14 cellular contexts compared by ENCODE assay signal in the genomic region with DNA sequence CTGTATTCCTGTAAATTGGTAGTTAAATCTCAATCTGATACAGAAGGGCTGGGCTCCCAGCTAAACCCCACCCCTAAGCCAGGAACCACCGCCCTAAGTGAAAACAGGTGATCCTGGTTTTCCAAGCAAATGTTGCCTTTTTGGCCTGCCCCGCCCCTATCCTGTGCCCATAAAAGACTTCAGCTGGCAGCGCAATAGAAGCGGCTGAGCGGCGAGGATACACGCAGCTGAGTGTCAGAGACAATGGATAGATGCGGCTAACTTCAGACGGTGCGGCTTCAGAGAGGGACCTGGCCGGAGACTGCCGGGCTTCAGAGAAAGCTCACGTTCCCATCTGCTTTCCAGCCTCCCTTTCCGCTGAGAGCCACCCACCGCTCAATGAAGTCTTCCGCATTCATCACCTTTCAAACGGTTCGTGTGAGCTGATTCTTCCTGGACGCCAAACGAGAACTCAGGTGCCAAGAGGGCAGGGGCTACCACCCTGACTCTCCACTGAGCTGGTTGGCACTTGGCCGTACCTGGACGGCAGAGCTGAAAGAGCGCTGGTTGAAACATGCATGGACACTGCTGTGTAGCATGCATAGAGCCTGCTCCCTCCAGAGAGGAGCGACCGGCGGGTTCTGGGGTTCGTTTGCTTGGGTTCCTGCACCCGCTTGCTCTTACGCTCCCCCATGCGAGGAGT. TPM values are rescaled to one million over a fixed set of nuclear protein-coding genes. Genes with fewer than 3 reads are reported as not detected.
DNase-seq lines count a peak whose midpoint lies in the region; ATAC-seq, FAIRE-seq and TF ChIP-seq lines count a peak whose summit lies in the region.
"Had no signal": no experiment of that assay in that cellular context is flagged by ENCODE, and none has a peak within 500 bp of the region (broad histone marks: within the 10 kb centered on the region; RNA-seq: fewer than 3 reads in every experiment).

No MANE protein-coding gene starts in this region.

- in situ Hi-C loops in GM23248 (cut with MboI) (loop anchor here (25.0 kb wide), 1 partner anchor 703 kb away; no protein-coding TSS in a partner anchor), Panc1 (cut with HindIII; ENCODE audit: low pct_unique_long_range_greater_than_20kb, low sequenced_read_pairs) (no loop called here)

- H3K4me2 ChIP-seq in GM23248 (ENCODE audit: unreplicated experiment) = peak overlapping the region; percentile 74

- POLR2A ChIA-PET in Panc1 (lab: Charles Lee) = no interaction called here

- H3K79me2 ChIP-seq in GM23248 (ENCODE audit: insufficient read depth) = no peaks in the 10 kb centered on the region

- H3K27ac ChIP-seq in GM23248 (no peak overlapping the region), Panc1 (ENCODE audit: low read length) (no peak overlapping the region)
- H3K27ac ChIP-seq: SK-N-MC had no signal

- no peak overlapping the region for H3K9ac ChIP-seq in GM23248

- no peaks in the 10 kb centered on the region for H3K9me2 ChIP-seq in GM23248 (ENCODE audit: insufficient read depth)

- H3K4me3 ChIP-seq in GM23248 = peak overlapping the region; percentile 56
- H3K4me3 ChIP-seq in Panc1 (ENCODE audit: low read depth in 2 of 2, low read length in 2 of 2) = peak overlapping the region in 1 of 2 experiments; percentile 46; a peak in 2 of 4 replicates
- H3K4me3 ChIP-seq: SK-N-MC had no signal

- TF ChIP-seq CTCF in Panc1 (IDR thresholded peaks at IDR 0.05) (no peak), progenitor cell of endocrine pancreas (IDR thresholded peaks at IDR 0.05; ENCODE audit: unreplicated experiment) (no peak)

- 20 to 21% methylated on average over 30 of the region's 30 CpGs for WGBS in GM23248 (ENCODE audit: low coverage in 1 of 2, low lambda C conversion rate in 2 of 2, missing lambda C conversion rate in 2 of 2), 2 experiments

- intact Hi-C loops in Panc1 (cut with micrococcal nuclease; ENCODE audit: unreplicated experiment) = no loop called here
- intact Hi-C loops in head of caudate nucleus (cut with DNase I) = no loop called here

- H3K27me3 ChIP-seq in GM23248 (replicated peaks; ENCODE audit: insufficient read depth) = no peaks in the 10 kb centered on the region
- H3K27me3 ChIP-seq in Panc1 (ENCODE audit: control insufficient read depth, insufficient read depth, low read length) = no peaks in the 10 kb centered on the region

- H4K20me1 ChIP-seq in GM23248 (ENCODE audit: insufficient read depth) = no peaks in the 10 kb centered on the region

- ATAC-seq in Panc1 = peak; percentile 65

- CTCF ChIA-PET in Panc1 (lab: Charles Lee) = interaction anchor here (0.6 kb wide), 1 partner anchor 724 kb away, joined by 3 read pairs; no protein-coding TSS in a partner anchor

- peak overlapping the region; percentile 70 for H2AFZ ChIP-seq in GM23248

- H3F3A ChIP-seq in GM23248 (ENCODE audit: insufficient read depth) = no peaks in the 10 kb centered on the region

- no peaks in the 10 kb centered on the region for H3K9me3 Mint-ChIP-seq in progenitor cell of endocrine pancreas (ENCODE audit: low read depth)

- no peaks in the 10 kb centered on the region for H3K36me3 Mint-ChIP-seq in progenitor cell of endocrine pancreas (ENCODE audit: insufficient read depth)

- BruUV-seq in Panc1 (replicated peaks; lab: Mats Ljungman, UMichigan) = no TSS peak

- H3K27ac Mint-ChIP-seq in progenitor cell of endocrine pancreas = no peak overlapping the region

- no peak for FAIRE-seq in frontal cortex (lab: Jason Lieb, UNC)
- FAIRE-seq: colon had no signal

- no peaks in the 10 kb centered on the region for H3K9me3 ChIP-seq in GM23248 (ENCODE audit: low read depth)
- no peaks in the 10 kb centered on the region for H3K9me3 ChIP-seq in Panc1 (ENCODE audit: control insufficient read depth, insufficient read depth, low read depth, low read length)

- DNase-seq in GM23248 = peak; percentile 56
- DNase-seq in Panc1 (ENCODE audit: low read depth, low spot score) = no peak
- peak in 22 of 42 donors; percentile 10 to 64 (median 39) for DNase-seq in head of caudate nucleus
- DNase-seq in progenitor cell of endocrine pancreas (ENCODE audit: low spot score, unreplicated experiment) = no peak
- DNase-seq in HuH-7 (ENCODE audit: low spot score) = no peak
- DNase-seq in frontal cortex (ENCODE audit: low spot score in 2 of 2) = no peak
- no peak for DNase-seq in NCI-H1694 (lab: John Stamatoyannopoulos, UW)
- DNase-seq in activated CD8-positive, alpha-beta memory T cell treated with anti-CD3 and anti-CD28 coated beads, Interleukin-2, amount 50 U/mL, for 48 hours = no peak
- DNase-seq: activated CD4-positive, alpha-beta T cell treated with anti-CD3 and anti-CD28 coated beads for 48 hours; activated naive CD4-positive, alpha-beta T cell treated with Interleukin-2 at 50 U/mL for 16 hours; NCI-H2107; stimulated activated CD4-positive, alpha-beta T cell treated with anti-CD3 and anti-CD28 coated beads, Interleukin-1b, Interleukin-23, amount 100 ng/mL, for 48 hours had no signal

- H3K4me1 Mint-ChIP-seq in progenitor cell of endocrine pancreas (ENCODE audit: low read depth) = peaks cover 7% of the 10 kb centered on the region

- H3K36me3 ChIP-seq in GM23248 (ENCODE audit: low read depth) = no peaks in the 10 kb centered on the region
- no peaks in the 10 kb centered on the region for H3K36me3 ChIP-seq in Panc1 (ENCODE audit: control insufficient read depth, insufficient read depth, low read length)

- H3K4me1 ChIP-seq in GM23248 (ENCODE audit: insufficient read depth) (no peaks in the 10 kb centered on the region), Panc1 (ENCODE audit: control insufficient read depth, insufficient read depth, low read length) (no peaks in the 10 kb centered on the region)

- H3K27me3 Mint-ChIP-seq in progenitor cell of endocrine pancreas = peaks cover 32% of the 10 kb centered on the region

- H3K4me3 Mint-ChIP-seq in progenitor cell of endocrine pancreas (ENCODE audit: low read depth) = peak overlapping the region; percentile 7

RNA-seq across cellular contexts. Expression of a gene that starts 49.5 kb away (rescaled TPM):
- total RNA-seq in GM23248 (2014; rRNA removed; shearing (Covaris generic)) = 16.3 and 20.6 TPM in 2 replicates
- 134 and 145 TPM in 2 replicates for polyA plus RNA-seq in GM23248 (2016; fragmentation: Nextera tagmentation; extraction: Ambion mirVana)
- total RNA-seq in Panc1 (2021; ENCODE audit: unreplicated experiment) = 103 TPM
- 101 TPM for polyA plus RNA-seq in Panc1 (2012; ENCODE audit: insufficient read length)
- total RNA-seq in progenitor cell of endocrine pancreas = 27.7 and 33.4 TPM in 2 replicates
- total RNA-seq in frontal cortex = 17.1 TPM

Comparison
In these comparisons a context has a peak if more than half of its experiments do, and no peak if none do; other contexts are left out.
1. DNase-seq: peak in GM23248 (single experiment) and head of caudate nucleus (22 of 42); none in Panc1 (single experiment), progenitor cell of endocrine pancreas (single experiment), HuH-7 (single experiment), frontal cortex (0 of 2), NCI-H1694 (single experiment) and activated CD8-positive, alpha-beta memory T cell treated with anti-CD3 and anti-CD28 coated beads, Interleukin-2, amount 50 U/mL, for 48 hours (single experiment).